ENCODE assay signal across 30 cellular contexts in genomic region chr1:67100833-67101232, GRCh38. TPM values are rescaled to one million over a fixed set of nuclear protein-coding genes. Genes with fewer than 3 reads are reported as not detected.
DNase-seq lines count a peak whose midpoint lies in the region; ATAC-seq, FAIRE-seq and TF ChIP-seq lines count a peak whose summit lies in the region.
"Had no signal": no experiment of that assay in that cellular context is flagged by ENCODE, and none has a peak within 500 bp of the region (broad histone marks: within the 10 kb centered on the region; RNA-seq: fewer than 3 reads in every experiment).

No MANE protein-coding gene starts in this region.

- H2BK120ac ChIP-seq in neuronal stem cell (ENCODE audit: low read depth, low read length), result no peak overlapping the region

- no peak for TF ChIP-seq EP300 in K562 (IDR thresholded peaks at IDR 0.05; ENCODE audit: low read length)

- H4K8ac ChIP-seq in neuronal stem cell (ENCODE audit: low read depth, low read length), result no peak overlapping the region

- TF ChIP-seq POLR2A in K562 (conservative IDR thresholded peaks at IDR 0.05), result no peak
- no peak for TF ChIP-seq POLR2A in lower leg skin (IDR thresholded peaks at IDR 0.05)

- DNase-seq in Karpas-422, result peak; percentile 47
- no peak for DNase-seq in K562 (ENCODE audit: extremely low read depth in 1 of 4, low spot score in 3 of 4)
- DNase-seq in neuronal stem cell (ENCODE audit: low spot score), result no peak
- DNase-seq in lower leg skin (ENCODE audit: low spot score in 2 of 2), result no peak
- DNase-seq in NCI-H524 treated with DMSO at 0.1 percent for 48 hours (lab: John Stamatoyannopoulos, UW), result no peak
- no peak for DNase-seq in hepatic stellate cell (ENCODE audit: low spot score)
- no peak for DNase-seq in ureter (ENCODE audit: low spot score)
- DNase-seq: AML-193; CD4-positive, alpha-beta T cell; GOT3; Kasumi-1; MV-4-11; NCI-H1105; NCI-H1436 treated with DMSO at 0.1 percent for 48 hours; NCI-H187 treated with DMSO at 0.1 percent for 48 hours; NCI-H2107; NCI-H446; NCI-H82; SHP77 had no signal

- H3K23ac ChIP-seq in neuronal stem cell (ENCODE audit: low read depth, low read length, poor library complexity), result no peak overlapping the region

- peaks cover 65% of the 10 kb centered on the region for H3K4me1 ChIP-seq in DOHH2 (ENCODE audit: control insufficient read depth, low read length)
- peaks cover 28% of the 10 kb centered on the region for H3K4me1 ChIP-seq in Karpas-422 (ENCODE audit: low read length)
- H3K4me1 ChIP-seq in K562 (replicated peaks in 1 of 2; ENCODE audit: control insufficient read depth in 2 of 2, insufficient read depth in 2 of 2, low read length in 2 of 2), result peaks cover 0 to 12% of the 10 kb centered on the region in 2 experiments; a peak in 2 of 5 replicates
- peaks cover 2 to 9% of the 10 kb centered on the region in 2 donors for H3K4me1 ChIP-seq in neuronal stem cell (ENCODE audit: control insufficient read depth in 2 of 2, insufficient read depth in 1 of 2, low read depth in 1 of 2, low read length in 2 of 2)
- H3K4me1 ChIP-seq: BLaER1 treated with 17β-estradiol and CSF1 and Interleukin-3, amounts not matched to agents 10 nM and 100 nM had no signal

- no TSS peak for BruUV-seq in K562 (replicated peaks; lab: Mats Ljungman, UMichigan)

- no peak overlapping the region for H2AK5ac ChIP-seq in neuronal stem cell (ENCODE audit: low read depth, low read length)

- intact Hi-C loops in K562 (cut with micrococcal nuclease), result loop anchor here (5.0 kb wide), 1 partner anchor 41 kb away; no protein-coding TSS in a partner anchor
- intact Hi-C loops in lower leg skin (cut with DNase I; ENCODE audit: low total_unique reads), result no loop called here

- no peak overlapping the region for H3K14ac ChIP-seq in neuronal stem cell (ENCODE audit: low read length)

- H3K36me3 ChIP-seq in DOHH2 (ENCODE audit: control insufficient read depth, low read length), result no peaks in the 10 kb centered on the region
- H3K36me3 ChIP-seq in Karpas-422 (ENCODE audit: insufficient read depth, low read length), result no peaks in the 10 kb centered on the region
- no peaks in the 10 kb centered on the region for H3K36me3 ChIP-seq in K562 (ENCODE audit: control insufficient read depth, insufficient read depth, low read length)
- H3K36me3 ChIP-seq in neuronal stem cell (replicated peaks in 1 of 2; ENCODE audit: control insufficient read depth in 2 of 2, insufficient read depth in 2 of 2, low read length in 2 of 2), result no peaks in the 10 kb centered on the region
- H3K36me3 ChIP-seq: BLaER1 treated with 17β-estradiol and CSF1 and Interleukin-3, amounts not matched to agents 10 nM and 100 nM had no signal

- no peak for TF ChIP-seq RAD21 in K562 (CRISPR knock-in tag; conservative IDR thresholded peaks at IDR 0.05 in 1 of 2, IDR thresholded peaks at IDR 0.05 in 1 of 2)

- H3K9me3 ChIP-seq in DOHH2 (ENCODE audit: control insufficient read depth, insufficient read depth, low read length) (no peaks in the 10 kb centered on the region), Karpas-422 (ENCODE audit: low read length) (no peaks in the 10 kb centered on the region), K562 (replicated peaks; ENCODE audit: control insufficient read depth, insufficient read depth, low read depth, low read length) (no peaks in the 10 kb centered on the region), neuronal stem cell (replicated peaks in 1 of 2; ENCODE audit: control insufficient read depth in 2 of 2, insufficient read depth in 1 of 2, low read depth in 1 of 2, low read length in 2 of 2) (no peaks in the 10 kb centered on the region)
- H3K9me3 ChIP-seq: BLaER1 treated with 17β-estradiol and CSF1 and Interleukin-3, amounts not matched to agents 10 nM and 100 nM had no signal

- peak overlapping the region; percentile 54 for H3K4me2 ChIP-seq in DOHH2 (ENCODE audit: low read length)
- H3K4me2 ChIP-seq in Karpas-422 (ENCODE audit: low read depth, low read length, poor library complexity, severe bottlenecking), result peak overlapping the region; percentile 52
- H3K4me2 ChIP-seq in K562 (ENCODE audit: insufficient read depth, low read length), result no peak overlapping the region
- H3K4me2 ChIP-seq in neuronal stem cell (ENCODE audit: insufficient read depth, low read length, poor library complexity, severe bottlenecking), result no peak overlapping the region
- H3K4me2 ChIP-seq: BLaER1 treated with 17β-estradiol and CSF1 and Interleukin-3, amounts not matched to agents 10 nM and 100 nM had no signal

- no peak overlapping the region for H3K18ac ChIP-seq in neuronal stem cell (ENCODE audit: low read length)

- H3K9ac ChIP-seq in Karpas-422 (ENCODE audit: low read length) (no peak overlapping the region), K562 (ENCODE audit: insufficient read depth in 1 of 2, low read depth in 2 of 2, low read length in 2 of 2) (no peak overlapping the region; a peak in 1 of 4 replicates), neuronal stem cell (ENCODE audit: low read depth, low read length, poor library complexity) (no peak overlapping the region)
- H3K9ac ChIP-seq: BLaER1 treated with 17β-estradiol and CSF1 and Interleukin-3, amounts not matched to agents 10 nM and 100 nM had no signal

- POLR2A ChIA-PET in K562 (lab: Yijun Ruan, JAX), result no interaction called here

- H3K4me3 ChIP-seq in DOHH2 (ENCODE audit: low read length), result peak overlapping the region; percentile 72
- no peak overlapping the region for H3K4me3 ChIP-seq in Karpas-422 (ENCODE audit: low read length)
- no peak overlapping the region for H3K4me3 ChIP-seq in K562
- no peak overlapping the region for H3K4me3 ChIP-seq in neuronal stem cell (ENCODE audit: low read length in 2 of 2)
- no peak overlapping the region for H3K4me3 ChIP-seq in lower leg skin (ENCODE audit: low read depth, poor library complexity, severe bottlenecking)
- H3K4me3 ChIP-seq: BLaER1 treated with 17β-estradiol and CSF1 and Interleukin-3, amounts not matched to agents 10 nM and 100 nM had no signal

- no peaks in the 10 kb centered on the region for H3K9me1 ChIP-seq in K562 (ENCODE audit: control insufficient read depth, insufficient read depth, low read length)

- no peak overlapping the region for H2BK15ac ChIP-seq in neuronal stem cell (ENCODE audit: low read length)

- ATAC-seq in K562, result peak; percentile 57
- ATAC-seq: HCT116 had no signal

- H2BK12ac ChIP-seq in neuronal stem cell (ENCODE audit: low read length), result no peak overlapping the region

- FAIRE-seq in K562 (lab: Jason Lieb, UNC), result no peak
- FAIRE-seq: D721Med, GM18507 had no signal

- CTCF ChIA-PET in K562 (lab: Yijun Ruan, JAX; ENCODE audit: low intra/inter-chr PET ratio), result no interaction called here

- H3F3A ChIP-seq in DOHH2 (ENCODE audit: control insufficient read depth, insufficient read depth), result peaks cover 10% of the 10 kb centered on the region

- H3K9me2 ChIP-seq in DOHH2 (replicated peaks; ENCODE audit: control insufficient read depth, low read length), result no peaks in the 10 kb centered on the region
- H3K9me2 ChIP-seq in Karpas-422 (replicated peaks; ENCODE audit: insufficient read depth, low read length), result no peaks in the 10 kb centered on the region

- H2AFZ ChIP-seq in Karpas-422 (ENCODE audit: low read length), result peak overlapping the region; percentile 92
- peak overlapping the region; percentile 73 for H2AFZ ChIP-seq in K562 (ENCODE audit: low read depth, low read length)
- H2AFZ ChIP-seq in neuronal stem cell (ENCODE audit: low read length), result peak overlapping the region; percentile 51

- H4K91ac ChIP-seq in neuronal stem cell (ENCODE audit: low read depth, low read length, poor library complexity), result no peak overlapping the region

- H3K27me3 ChIP-seq in DOHH2 (ENCODE audit: control insufficient read depth, low read length), result no peaks in the 10 kb centered on the region
- H3K27me3 ChIP-seq in Karpas-422 (ENCODE audit: low read length), result no peaks in the 10 kb centered on the region
- H3K27me3 ChIP-seq in K562 (ENCODE audit: control insufficient read depth in 2 of 2, insufficient read depth in 2 of 2, low read length in 2 of 2), result no peaks in the 10 kb centered on the region
- no peaks in the 10 kb centered on the region for H3K27me3 ChIP-seq in neuronal stem cell (ENCODE audit: control insufficient read depth in 3 of 3, insufficient read depth in 3 of 3, low read depth in 1 of 3, low read length in 3 of 3)
- H3K27me3 ChIP-seq: BLaER1 treated with 17β-estradiol and CSF1 and Interleukin-3, amounts not matched to agents 10 nM and 100 nM had no signal

- in situ Hi-C loops in K562 (cut with MboI), result no loop called here

- no peak overlapping the region for H2BK5ac ChIP-seq in neuronal stem cell (ENCODE audit: low read length)

- no peak overlapping the region for H3K4ac ChIP-seq in neuronal stem cell (ENCODE audit: low read length)

- TF ChIP-seq CTCF in DOHH2 (IDR thresholded peaks at IDR 0.05; ENCODE audit: low read depth, low read length, poor library complexity, severe bottlenecking) (no peak), K562 (IDR thresholded peaks at IDR 0.05 in 2 of 3, conservative IDR thresholded peaks at IDR 0.05 in 1 of 3; ENCODE audit: insufficient read depth in 2 of 3, low read depth in 1 of 3, low read length in 3 of 3) (no peak), lower leg skin (IDR thresholded peaks at IDR 0.05) (no peak)

- H3K27ac ChIP-seq in DOHH2 (ENCODE audit: low read depth, low read length) (peak overlapping the region; percentile 69), Karpas-422 (ENCODE audit: low read length) (no peak overlapping the region), K562 (ENCODE audit: extremely low read depth, low read depth, low read length) (peak overlapping the region; percentile 14; the same call in 1 of the 3 replicates), neuronal stem cell (replicated peaks; ENCODE audit: low read length) (no peak overlapping the region)
- H3K27ac ChIP-seq: BLaER1 treated with 17β-estradiol and CSF1 and Interleukin-3, amounts not matched to agents 10 nM and 100 nM; HL-60; RWPE1 had no signal

- no peaks in the 10 kb centered on the region for H4K20me1 ChIP-seq in DOHH2 (ENCODE audit: control insufficient read depth, insufficient read depth, low read depth, low read length)
- no peaks in the 10 kb centered on the region for H4K20me1 ChIP-seq in Karpas-422 (ENCODE audit: insufficient read depth, low read depth, low read length)
- no peaks in the 10 kb centered on the region for H4K20me1 ChIP-seq in K562 (replicated peaks; ENCODE audit: control insufficient read depth, insufficient read depth, low read length)
- H4K20me1 ChIP-seq: BLaER1 treated with 17β-estradiol and CSF1 and Interleukin-3, amounts not matched to agents 10 nM and 100 nM had no signal

- 5% methylated on average over 3 of the region's 3 CpGs for WGBS in K562 (ENCODE audit: insufficient coverage, low coverage, missing lambda C conversion rate)
- WGBS in neuronal stem cell (ENCODE audit: extremely low coverage in 2 of 2, insufficient read length in 2 of 2, insufficient replicate concordance in 1 of 2), 2 donors, result no CpG with 5 or more reads among the region's 3 CpGs
- WGBS in lower leg skin, 2 donors, result 35 to 47% methylated on average over 3 of the region's 3 CpGs

- H3K79me2 ChIP-seq in DOHH2 (ENCODE audit: control insufficient read depth, low read length) (peaks cover 50% of the 10 kb centered on the region), Karpas-422 (ENCODE audit: low read length) (no peaks in the 10 kb centered on the region), K562 (ENCODE audit: control insufficient read depth, insufficient read depth, low read length) (no peaks in the 10 kb centered on the region)

- no peaks in the 10 kb centered on the region for H3K79me1 ChIP-seq in neuronal stem cell (ENCODE audit: low read depth, low read length)

RNA-seq across cellular contexts. Expression of gene C1orf141, which starts 33.9 kb away (rescaled TPM):
- not detected in 2 replicates for total RNA-seq in Karpas-422 (2014; rRNA removed; shearing (Covaris generic); ENCODE audit: low replicate concordance)
- not detected in 2 replicates for total RNA-seq in K562 (2011; cell fraction: chromatin; rRNA removed; ENCODE audit: low replicate concordance)
- not detected in 2 replicates for total RNA-seq in K562 (2011; cell fraction: nucleolus; rRNA removed)
- not detected in 2 replicates for total RNA-seq in K562 (2011; cell fraction: nucleoplasm; rRNA removed)
- total RNA-seq in K562 (2014; rRNA removed) (not detected in 2 replicates), K562 (2014; rRNA removed; fragmentation: Illumina TruSeq; extraction: Trizol) (not detected in 2 replicates), K562 (2015; rRNA removed; fragmentation: Illumina TruSeq; extraction: Trizol) (not detected in 2 replicates), K562 (2021) (0.18 TPM in 1 of 2 replicates, not detected in the other), lower leg skin (not detected), ureter (not detected)
- polyA plus RNA-seq in K562 (2011; rRNA removed) (not detected in 2 replicates), K562 (2014; fragmentation: Illumina TruSeq; extraction: Trizol) (not detected in 2 replicates), K562 (2014; fragmentation: Nextera tagmentation; extraction: Ambion mirVana) (not detected), K562 (2014; rRNA removed) (not detected in 2 replicates)
- not detected in 2 replicates for polyA plus RNA-seq in K562 (2011; cell fraction: cytosol; rRNA removed)
- not detected in 2 replicates for polyA plus RNA-seq in K562 (2011; cell fraction: nucleus; rRNA removed)
- polyA plus RNA-seq in K562 (2012), result not detected in 2 replicates
- polyA minus RNA-seq in K562 (2011; rRNA and poly(A)+ RNA removed), result not detected in 2 replicates
- polyA minus RNA-seq in K562 (2011; cell fraction: cytosol; rRNA and poly(A)+ RNA removed), result not detected in 2 replicates
- polyA minus RNA-seq in K562 (2011; cell fraction: nucleus; rRNA and poly(A)+ RNA removed), result not detected in 2 replicates
- 0.06 TPM for polyA plus RNA-seq in neuronal stem cell (2013, experiment 1 of 2)
- 0.12 TPM for polyA plus RNA-seq in neuronal stem cell (2013, experiment 2 of 2)
- total RNA-seq: A172; CD4-positive, alpha-beta T cell; Daoy; G401; MCF 10A had no signal

RNA-seq across cellular contexts. Expression of gene SLC35D1, which starts 46.9 kb away (rescaled TPM):
- total RNA-seq in Karpas-422 (2014; rRNA removed; shearing (Covaris generic); ENCODE audit: low replicate concordance), result 22.0 and 40.6 TPM in 2 replicates
- total RNA-seq in K562 (2011; cell fraction: chromatin; rRNA removed; ENCODE audit: low replicate concordance), result 9.7 and 20.5 TPM in 2 replicates
- 8.0 and 10.0 TPM in 2 replicates for total RNA-seq in K562 (2011; cell fraction: nucleolus; rRNA removed)
- total RNA-seq in K562 (2011; cell fraction: nucleoplasm; rRNA removed), result 18.1 and 27.9 TPM in 2 replicates
- total RNA-seq in K562 (2014; rRNA removed) (5.2 and 5.3 TPM in 2 replicates), K562 (2014; rRNA removed; fragmentation: Illumina TruSeq; extraction: Trizol) (9.3 and 10.1 TPM in 2 replicates), K562 (2015; rRNA removed; fragmentation: Illumina TruSeq; extraction: Trizol) (9.5 and 10.4 TPM in 2 replicates), K562 (2021) (6.5 and 7.1 TPM in 2 replicates), lower leg skin (10 to 100 TPM; 11.4 to 13.6 (median 12.5) TPM), ureter (27.6 TPM)
- polyA plus RNA-seq in K562 (2011; rRNA removed) (6.2 and 6.4 TPM in 2 replicates), K562 (2014; fragmentation: Illumina TruSeq; extraction: Trizol) (6.7 and 6.8 TPM in 2 replicates), K562 (2014; fragmentation: Nextera tagmentation; extraction: Ambion mirVana) (1 to 10 TPM; 2.3 to 3.4 TPM), K562 (2014; rRNA removed) (4.9 and 5.7 TPM in 2 replicates)
- 2.3 and 5.1 TPM in 2 replicates for polyA plus RNA-seq in K562 (2011; cell fraction: cytosol; rRNA removed)
- polyA plus RNA-seq in K562 (2011; cell fraction: nucleus; rRNA removed), result 7.5 and 11.6 TPM in 2 replicates
- 4.5 and 4.7 TPM in 2 replicates for polyA plus RNA-seq in K562 (2012)
- 11.2 and 12.1 TPM in 2 replicates for polyA minus RNA-seq in K562 (2011; rRNA and poly(A)+ RNA removed)
- polyA minus RNA-seq in K562 (2011; cell fraction: cytosol; rRNA and poly(A)+ RNA removed), result 4.0 and 4.7 TPM in 2 replicates
- 5.8 and 10.3 TPM in 2 replicates for polyA minus RNA-seq in K562 (2011; cell fraction: nucleus; rRNA and poly(A)+ RNA removed)
- polyA plus RNA-seq in neuronal stem cell (2013, experiment 1 of 2), result 2.8 TPM
- 2.9 TPM for polyA plus RNA-seq in neuronal stem cell (2013, experiment 2 of 2)

Comparison
In these comparisons a context has a peak if more than half of its experiments do, and no peak if none do; other contexts are left out.
1. H3K27ac ChIP-seq: peak in DOHH2 (single experiment) and K562 (single experiment); none in Karpas-422 (single experiment) and neuronal stem cell (single experiment).
2. H3K4me2 ChIP-seq: peak in DOHH2 (single experiment) and Karpas-422 (single experiment); none in K562 (single experiment) and neuronal stem cell (single experiment).
3. Peak in every context shown above with its lines, with median percentiles within 50 percentile points of each other: H2AFZ ChIP-seq.